Comparison of ENCODE assay signal across 9 cellular contexts in genomic region chr16:14489460-14489859, GRCh38.
DNase-seq lines count a peak whose midpoint lies in the region; ATAC-seq and TF ChIP-seq lines count a peak whose summit lies in the region.
"Had no signal": no experiment of that assay in that cellular context is flagged by ENCODE, and none has a peak within 500 bp of the region (broad histone marks: within the 10 kb centered on the region; RNA-seq: fewer than 3 reads in every experiment).

No MANE protein-coding gene starts in this region.

- peak; percentile 5 for DNase-seq in DMS114 treated with DMSO at 0.1 percent for 48 hours (lab: John Stamatoyannopoulos, UW; ENCODE audit: unreplicated experiment)
- DNase-seq in HuH-7 (ENCODE audit: low spot score), result peak; percentile 36
- peak; percentile 12 for DNase-seq in activated CD8-positive, alpha-beta T cell treated with anti-CD3 and anti-CD28 coated beads for 36 hours
- DNase-seq in GM10248 (ENCODE audit: extremely low spot score), result no peak

- H3K4me1 Mint-ChIP-seq in activated CD8-positive, alpha-beta T cell treated with anti-CD3 and anti-CD28 coated beads for 36 hours (ENCODE audit: low read depth), result peaks cover 35% of the 10 kb centered on the region

- POLR2A ChIA-PET in activated CD8-positive, alpha-beta T cell treated with anti-CD3 and anti-CD28 coated beads for 36 hours (lab: Charles Lee), result no interaction called here
- POLR2A ChIA-PET in GM10248 (lab: Yijun Ruan, JAX), result no interaction called here

- no peaks in the 10 kb centered on the region for H3K9me3 Mint-ChIP-seq in activated CD8-positive, alpha-beta T cell treated with anti-CD3 and anti-CD28 coated beads for 36 hours

- CTCF ChIA-PET in activated CD8-positive, alpha-beta T cell treated with anti-CD3 and anti-CD28 coated beads for 36 hours (lab: Charles Lee), result interaction anchor here (1.2 kb wide), 1 partner anchor 35 kb away, joined by 3 read pairs; no protein-coding TSS in a partner anchor
- CTCF ChIA-PET in GM10248 (lab: Yijun Ruan, JAX), result interaction anchor here (1.0 to 2.2 kb wide), 2 partner anchors 9 to 20 kb away, joined by 3 to 10 read pairs; no protein-coding TSS in a partner anchor

- WGBS in liver, result 96% methylated on average over 4 of the region's 4 CpGs

- H3K4me3 Mint-ChIP-seq in activated CD8-positive, alpha-beta T cell treated with anti-CD3 and anti-CD28 coated beads for 36 hours, result no peak overlapping the region

- no peaks in the 10 kb centered on the region for H3K36me3 ChIP-seq in liver (ENCODE audit: control insufficient read depth in 4 of 4, insufficient read depth in 3 of 4, low read depth in 1 of 4, low read length in 3 of 4)

- intact Hi-C loops in activated CD8-positive, alpha-beta T cell treated with anti-CD3 and anti-CD28 coated beads for 36 hours (cut with micrococcal nuclease), result no loop called here

- H3K9ac ChIP-seq in liver (ENCODE audit: low read depth in 1 of 2, low read length in 2 of 2), result no peak overlapping the region

- H3K27me3 ChIP-seq in liver (ENCODE audit: control insufficient read depth in 4 of 4, insufficient read depth in 4 of 4, low read length in 3 of 4), result no peaks in the 10 kb centered on the region

- peaks cover 0 to 25% (median 18%) of the 10 kb centered on the region in 4 donors for H3K4me1 ChIP-seq in liver (ENCODE audit: control insufficient read depth in 4 of 4, insufficient read depth in 4 of 4, low read length in 3 of 4)

- peaks cover 2% of the 10 kb centered on the region for H3K36me3 Mint-ChIP-seq in activated CD8-positive, alpha-beta T cell treated with anti-CD3 and anti-CD28 coated beads for 36 hours (ENCODE audit: low read depth)

- ATAC-seq in activated CD8-positive, alpha-beta T cell treated with anti-CD3 and anti-CD28 coated beads for 36 hours, result no peak
- ATAC-seq in HG02798 (IDR thresholded peaks at IDR 0.05; ENCODE audit: poor library complexity, unreplicated experiment) (no peak), GM19324 (IDR thresholded peaks at IDR 0.05; ENCODE audit: low FRiP score, unreplicated experiment) (no peak), GM18858 (IDR thresholded peaks at IDR 0.05; ENCODE audit: unreplicated experiment) (no peak)

- no peak for TF ChIP-seq RAD21 in liver (IDR thresholded peaks at IDR 0.05)

- H3K4me3 ChIP-seq in liver (ENCODE audit: low read depth in 1 of 3, low read length in 3 of 3), result no peak overlapping the region
- H3K4me3 ChIP-seq: SK-N-MC had no signal

- no peaks in the 10 kb centered on the region for H3K27me3 Mint-ChIP-seq in activated CD8-positive, alpha-beta T cell treated with anti-CD3 and anti-CD28 coated beads for 36 hours

- TF ChIP-seq CTCF in activated CD8-positive, alpha-beta T cell treated with anti-CD3 and anti-CD28 coated beads for 36 hours (IDR thresholded peaks at IDR 0.05), result peak; percentile 30
- TF ChIP-seq CTCF in liver (IDR thresholded peaks at IDR 0.05; ENCODE audit: low read depth, low read length, missing input control), result peak; percentile 1
- no peak for TF ChIP-seq CTCF in GM10248 (IDR thresholded peaks at IDR 0.05; ENCODE audit: control extremely low read depth, extremely low read depth, low read depth, missing control alignments)

- no peak overlapping the region for H3K27ac ChIP-seq in liver (ENCODE audit: low read depth in 1 of 2, low read length in 2 of 2)
- H3K27ac ChIP-seq: SK-N-MC had no signal

- H3K27ac Mint-ChIP-seq in activated CD8-positive, alpha-beta T cell treated with anti-CD3 and anti-CD28 coated beads for 36 hours, result no peak overlapping the region

- H3K9me3 ChIP-seq in liver (ENCODE audit: control insufficient read depth in 4 of 4, low read length in 3 of 4), result no peaks in the 10 kb centered on the region

TF ChIP-seq in liver, 16 proteins besides CTCF, POLR2A, EP300 and RAD21:
- TF ChIP-seq FOXA1 (IDR thresholded peaks at IDR 0.05), result no peak
- TF ChIP-seq YY1 (IDR thresholded peaks at IDR 0.05), result no peak
- TF ChIP-seq EGR1 (IDR thresholded peaks at IDR 0.05; ENCODE audit: low read depth in 2 of 2), result no peak
- no peak for TF ChIP-seq TAF1 (conservative IDR thresholded peaks at IDR 0.05)
- TF ChIP-seq RXRA (IDR thresholded peaks at IDR 0.05), result no peak
- TF ChIP-seq ATF3 (IDR thresholded peaks at IDR 0.05), result no peak
- TF ChIP-seq GABPA (IDR thresholded peaks at IDR 0.05 in 1 of 2, conservative IDR thresholded peaks at IDR 0.05 in 1 of 2), result no peak
- no peak for TF ChIP-seq FOXA2 (IDR thresholded peaks at IDR 0.05)
- no peak for TF ChIP-seq NR2F2 (IDR thresholded peaks at IDR 0.05)
- TF ChIP-seq JUND (IDR thresholded peaks at IDR 0.05), result no peak
- TF ChIP-seq SP1 (IDR thresholded peaks at IDR 0.05), result no peak
- no peak for TF ChIP-seq ZBTB33 (IDR thresholded peaks at IDR 0.05)
- TF ChIP-seq HNF4A (conservative IDR thresholded peaks at IDR 0.05), result no peak
- TF ChIP-seq MAX (IDR thresholded peaks at IDR 0.05), result no peak
- no peak for TF ChIP-seq REST (IDR thresholded peaks at IDR 0.05)
- TF ChIP-seq HNF4G (IDR thresholded peaks at IDR 0.05), result no peak
